1 cellular context compared by ENCODE assay signal in genomic region chr11:14861680-14862079, GRCh38.
TF ChIP-seq lines count a peak whose summit lies in the region.

No MANE protein-coding gene starts in this region.

TF ChIP-seq in K562, 482 proteins besides CTCF, POLR2A, EP300 and RAD21:
- TF ChIP-seq NFIC (IDR thresholded peaks at IDR 0.05) (peak; percentile 69), HEY1 (CRISPR knock-in tag; IDR thresholded peaks at IDR 0.05; ENCODE audit: borderline replicate concordance) (no peak), ZNF695 (CRISPR knock-in tag; IDR thresholded peaks at IDR 0.05) (no peak), HMG20B (CRISPR knock-in tag; IDR thresholded peaks at IDR 0.05) (no peak), NR2C1 (IDR thresholded peaks at IDR 0.05) (no peak), NR2C1 (tag; IDR thresholded peaks at IDR 0.05) (0 out of 2 replicates have a peak, but pooled peaks have one; percentile 47), NR2C2 (CRISPR knock-in tag; IDR thresholded peaks at IDR 0.05) (no peak), NR2C2 (tag; IDR thresholded peaks at IDR 0.05) (peak; percentile 49), ZC3H11A (IDR thresholded peaks at IDR 0.05; ENCODE audit: low read depth, low read length) (no peak), ZNF253 (CRISPR knock-in tag; conservative IDR thresholded peaks at IDR 0.05) (no peak), HDAC8 (tag; IDR thresholded peaks at IDR 0.05) (no peak), ZNF764 (CRISPR knock-in tag; IDR thresholded peaks at IDR 0.05; ENCODE audit: low read depth) (no peak)
